9 cellular contexts compared by ENCODE assay signal in the genomic region with DNA sequence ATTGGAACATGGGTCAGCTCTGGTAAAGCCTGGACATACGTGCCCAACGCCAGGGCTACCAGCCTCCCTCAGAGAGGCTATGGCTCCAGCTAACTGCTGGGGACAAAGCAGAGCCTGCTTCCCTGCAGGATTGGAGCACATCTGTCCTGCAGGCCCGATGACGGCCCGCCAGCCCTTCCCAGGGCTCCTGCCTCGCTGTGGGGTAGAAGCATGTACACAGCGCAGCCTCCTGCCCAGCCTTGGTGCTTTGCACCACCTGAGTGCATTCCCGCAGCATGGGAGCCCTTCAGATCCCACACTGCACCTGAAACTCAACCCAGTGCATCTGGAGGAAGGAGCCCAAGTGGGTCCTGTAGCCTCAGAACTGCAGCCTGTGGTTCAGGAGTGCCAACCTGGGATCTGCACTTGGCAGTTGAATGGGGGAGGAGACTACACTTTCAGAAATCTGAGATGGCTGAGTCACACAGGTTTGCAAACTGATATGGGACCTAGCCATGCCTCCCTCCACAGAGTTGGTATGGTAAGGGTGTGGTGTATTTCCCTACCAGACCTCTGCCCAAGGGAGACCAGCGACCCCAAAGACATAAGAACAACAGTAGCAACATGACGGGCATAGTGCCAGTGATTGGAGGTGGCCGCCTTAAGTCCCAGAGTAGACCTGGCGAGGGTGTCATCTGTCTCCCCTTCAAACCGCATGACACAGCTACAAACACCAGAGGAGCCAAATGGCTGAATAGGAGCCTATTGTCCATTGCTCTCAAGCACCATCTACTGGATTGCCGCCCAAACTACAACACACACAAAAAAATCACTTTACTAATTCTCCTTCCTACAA.
A peak's percentile ranks its signal among the peaks of the same experiment; 100 is the strongest.
DNase-seq lines count a peak whose midpoint lies in the region; ATAC-seq, FAIRE-seq and TF ChIP-seq lines count a peak whose summit lies in the region.
"Had no signal": no experiment of that assay in that cellular context is flagged by ENCODE, and none has a peak within 500 bp of the region (broad histone marks: within the 10 kb centered on the region; RNA-seq: fewer than 3 reads in every experiment).

No MANE protein-coding gene starts in this region.

- H3K27ac ChIP-seq in PC-3 (ENCODE audit: low read length) (no peak overlapping the region), foreskin keratinocyte (no peak overlapping the region), smooth muscle cell (ENCODE audit: low read depth) (no peak overlapping the region)

- H3K4me1 ChIP-seq in PC-3 (ENCODE audit: insufficient read depth, low read length) = peaks cover 9% of the 10 kb centered on the region; the same call in 1 of the 2 replicates
- H3K4me1 ChIP-seq in foreskin keratinocyte = no peaks in the 10 kb centered on the region
- no peaks in the 10 kb centered on the region for H3K4me1 ChIP-seq in smooth muscle cell (ENCODE audit: low read depth)

- no peak overlapping the region for H3K4me3 Mint-ChIP-seq in Calu3 (ENCODE audit: low read depth, unreplicated experiment)
- H3K4me3 Mint-ChIP-seq: dendritic cell treated with granulocyte-macrophage colony-stimulating factor and Interleukin-4, amounts not matched to agents 40 ng/mL and 50 ng/mL, for 4 days had no signal

- H2AFZ ChIP-seq in PC-3 (ENCODE audit: low read length) (peak overlapping the region; percentile 77), smooth muscle cell (ENCODE audit: low read depth) (peak overlapping the region; percentile 63)

- H3K4me2 ChIP-seq in PC-3 (ENCODE audit: low read length) (peak overlapping the region; percentile 71), smooth muscle cell (peak overlapping the region; percentile 30)

- H3K27me3 ChIP-seq in PC-3 (ENCODE audit: low read length) (peaks cover 27% of the 10 kb centered on the region), foreskin keratinocyte (no peaks in the 10 kb centered on the region), smooth muscle cell (ENCODE audit: low read depth) (no peaks in the 10 kb centered on the region)

- no peaks in the 10 kb centered on the region for H3K4me1 Mint-ChIP-seq in Calu3 (ENCODE audit: low read depth, unreplicated experiment)

- H3K36me3 ChIP-seq in PC-3 (ENCODE audit: low read depth, low read length) (no peaks in the 10 kb centered on the region), smooth muscle cell (ENCODE audit: low read depth) (no peaks in the 10 kb centered on the region)

- 0 out of 2 replicates have a peak overlapping the region, but pooled peaks have one; percentile 33 for H3K4me3 ChIP-seq in PC-3 (ENCODE audit: low read length)
- no peak overlapping the region for H3K4me3 ChIP-seq in smooth muscle cell

- TF ChIP-seq CTCF in Calu3 (IDR thresholded peaks at IDR 0.05; ENCODE audit: unreplicated experiment) (no peak), PC-3 (conservative IDR thresholded peaks at IDR 0.05; ENCODE audit: low read depth, low read length) (peak; percentile 82), foreskin keratinocyte (conservative IDR thresholded peaks at IDR 0.05) (peak; percentile 60), smooth muscle cell (IDR thresholded peaks at IDR 0.05; ENCODE audit: borderline replicate concordance, insufficient read depth, poor library complexity, severe bottlenecking) (peak; percentile 63)

- no peaks in the 10 kb centered on the region for H3K9me3 Mint-ChIP-seq in Calu3 (ENCODE audit: low read depth, unreplicated experiment)
- H3K9me3 Mint-ChIP-seq: dendritic cell treated with granulocyte-macrophage colony-stimulating factor and Interleukin-4, amounts not matched to agents 40 ng/mL and 50 ng/mL, for 4 days had no signal

- H3K36me3 Mint-ChIP-seq in Calu3 (ENCODE audit: insufficient read depth, unreplicated experiment) = no peaks in the 10 kb centered on the region

- peak; percentile 40 for DNase-seq in Calu3
- DNase-seq in Kasumi-1 (lab: John Stamatoyannopoulos, UW) = peak; percentile 60 to 77
- peak; percentile 74 for DNase-seq in PC-3
- peak; percentile 20 to 35 for DNase-seq in foreskin keratinocyte
- DNase-seq in smooth muscle cell (lab: John Stamatoyannopoulos, UW; ENCODE audit: unreplicated experiment) = no peak
- DNase-seq in frontal cortex (ENCODE audit: low spot score in 2 of 2) = no peak
- no peak for DNase-seq in activated T-cell treated with anti-CD3 and anti-CD28 coated beads, Interleukin-2, amount 50 U/mL, for 1 hour

- CTCF ChIA-PET in Calu3 (lab: Charles Lee) (interaction anchor here (0.5 to 1.0 kb wide), 3 partner anchors 100 to 613 kb away, joined by 3 to 8 read pairs (median 4); no protein-coding TSS in a partner anchor), PC-3 (lab: Charles Lee) (interaction anchor here (0.5 to 1.3 kb wide), 4 partner anchors 11 to 222 kb away, joined by 3 to 7 read pairs (median 3); no protein-coding TSS in a partner anchor)

- H3K27ac Mint-ChIP-seq in Calu3 (ENCODE audit: unreplicated experiment) = no peak overlapping the region
- H3K27ac Mint-ChIP-seq: dendritic cell treated with granulocyte-macrophage colony-stimulating factor and Interleukin-4, amounts not matched to agents 40 ng/mL and 50 ng/mL, for 4 days had no signal

- H3K79me2 ChIP-seq in PC-3 (ENCODE audit: low read length) = no peaks in the 10 kb centered on the region
- no peaks in the 10 kb centered on the region for H3K79me2 ChIP-seq in smooth muscle cell (ENCODE audit: low read depth)

- no peaks in the 10 kb centered on the region for H3K9me2 ChIP-seq in PC-3 (replicated peaks; ENCODE audit: low read length)

- ATAC-seq in GM21526 (IDR thresholded peaks at IDR 0.05; ENCODE audit: low FRiP score, unreplicated experiment) (peak; percentile 79), PC-3 (peak; percentile 97), foreskin keratinocyte (peak; percentile 78)

- BruUV-seq in Calu3 (replicated peaks; lab: Mats Ljungman, UMichigan) = no TSS peak
- no TSS peak for BruUV-seq in PC-3 (replicated peaks; lab: Mats Ljungman, UMichigan)

- H3K9me3 ChIP-seq in PC-3 (ENCODE audit: low read length) (no peaks in the 10 kb centered on the region), smooth muscle cell (replicated peaks; ENCODE audit: low read depth) (no peaks in the 10 kb centered on the region)

- H3F3A ChIP-seq in PC-3 (ENCODE audit: low read length, unreplicated experiment) (no peaks in the 10 kb centered on the region), smooth muscle cell (ENCODE audit: low read depth) (no peaks in the 10 kb centered on the region)

- H3K27me3 Mint-ChIP-seq in Calu3 (ENCODE audit: unreplicated experiment) = no peaks in the 10 kb centered on the region
- H3K27me3 Mint-ChIP-seq: dendritic cell treated with granulocyte-macrophage colony-stimulating factor and Interleukin-4, amounts not matched to agents 40 ng/mL and 50 ng/mL, for 4 days had no signal

- H3K9ac ChIP-seq in PC-3 (ENCODE audit: low read length) (no peak overlapping the region), smooth muscle cell (ENCODE audit: low read depth) (no peak overlapping the region)

- intact Hi-C loops in Calu3 (cut with micrococcal nuclease; ENCODE audit: unreplicated experiment) = loop anchor here (1.0 to 5.0 kb wide), 2 partner anchors 101 to 240 kb away; no protein-coding TSS in a partner anchor
- intact Hi-C loops in PC-3 (cut with micrococcal nuclease) = loop anchor here (1.0 kb wide), 1 partner anchor 101 kb away; no protein-coding TSS in a partner anchor

- POLR2A ChIA-PET in PC-3 (lab: Charles Lee; ENCODE audit: unreplicated experiment) = no interaction called here

- H4K20me1 ChIP-seq in PC-3 (ENCODE audit: low read length) (no peaks in the 10 kb centered on the region), smooth muscle cell (ENCODE audit: low read depth) (no peaks in the 10 kb centered on the region)

- 59% methylated on average over 14 of the region's 14 CpGs for WGBS in smooth muscle cell (ENCODE audit: low lambda C conversion rate)

- no peak for FAIRE-seq in frontal cortex (lab: Jason Lieb, UNC)

Comparison
In these comparisons a context has a peak if more than half of its experiments do, and no peak if none do; other contexts are left out.
1. DNase-seq: peak in Calu3 (single experiment), Kasumi-1 (2 of 2), PC-3 (single experiment) and foreskin keratinocyte (2 of 2); none in smooth muscle cell (single experiment), frontal cortex (0 of 2) and activated T-cell treated with anti-CD3 and anti-CD28 coated beads, Interleukin-2, amount 50 U/mL, for 1 hour (single experiment).
2. Peak in every context shown above with its lines, with median percentiles within 50 percentile points of each other: ATAC-seq.